In genomic region chr17:19975601-19976000, GRCh38 we compare ENCODE assay signal across 13 cellular contexts. TPM values are rescaled to one million over a fixed set of nuclear protein-coding genes. Genes with fewer than 3 reads are reported as not detected.
DNase-seq lines count a peak whose midpoint lies in the region; ATAC-seq, FAIRE-seq and TF ChIP-seq lines count a peak whose summit lies in the region.
"Had no signal": no experiment of that assay in that cellular context is flagged by ENCODE, and none has a peak within 500 bp of the region (broad histone marks: within the 10 kb centered on the region; RNA-seq: fewer than 3 reads in every experiment).

No MANE protein-coding gene starts in this region.

- H4K20me1 ChIP-seq in BLaER1 treated with 17β-estradiol and CSF1 and Interleukin-3, amounts not matched to agents 10 nM and 100 nM, result peaks cover 10 to 55% (median 26%) of the 10 kb centered on the region in 11 experiments; a peak in 19 of 22 replicates
- peaks cover 14% of the 10 kb centered on the region for H4K20me1 ChIP-seq in DOHH2 (ENCODE audit: control insufficient read depth, insufficient read depth, low read depth, low read length)

- H3K4me1 Mint-ChIP-seq in activated CD4-positive, alpha-beta memory T cell treated with anti-CD3 and anti-CD28 coated beads, Interleukin-2, amount 10 ng/mL, durations not matched to agents 7 days and 5 days, result peaks cover 50% of the 10 kb centered on the region
- peaks cover 23% of the 10 kb centered on the region for H3K4me1 Mint-ChIP-seq in memory B cell

- peak overlapping the region in 8 of 10 experiments; percentile 79 to 88 (median 86); a peak in 14 of 20 replicates for H3K4me3 ChIP-seq in BLaER1 treated with 17β-estradiol and CSF1 and Interleukin-3, amounts not matched to agents 10 nM and 100 nM
- peak overlapping the region; percentile 86 for H3K4me3 ChIP-seq in DOHH2 (ENCODE audit: low read length)

- no peak for DNase-seq in activated CD4-positive, alpha-beta memory T cell treated with anti-CD3 and anti-CD28 coated beads, Interleukin-2, amount 10 ng/mL, durations not matched to agents 7 days and 5 days
- no peak for DNase-seq in memory B cell (ENCODE audit: low spot score in 2 of 2)
- no peak for DNase-seq in D721Med (ENCODE audit: insufficient read length, low spot score)
- no peak for DNase-seq in NCI-H526 (lab: John Stamatoyannopoulos, UW)
- no peak for DNase-seq in Ammon's horn (ENCODE audit: low spot score)
- no peak for DNase-seq in DMS153 treated with DMSO at 0.1 percent for 48 hours (lab: John Stamatoyannopoulos, UW; ENCODE audit: unreplicated experiment)
- DNase-seq: DMS153; kidney glomerular epithelial cell; MM.1S; stimulated activated CD4-positive, alpha-beta T cell treated with anti-CD3 and anti-CD28 coated beads, Interleukin-15, amount 100 ng/mL, for 24 hours had no signal

- H3K27ac Mint-ChIP-seq in activated CD4-positive, alpha-beta memory T cell treated with anti-CD3 and anti-CD28 coated beads, Interleukin-2, amount 10 ng/mL, durations not matched to agents 7 days and 5 days, result peak overlapping the region; percentile 35
- peak overlapping the region; percentile 0 for H3K27ac Mint-ChIP-seq in memory B cell

- H3K4me2 ChIP-seq in BLaER1 treated with 17β-estradiol and CSF1 and Interleukin-3, amounts not matched to agents 10 nM and 100 nM, result peak overlapping the region; percentile 74 to 98 (median 87)
- peak overlapping the region; percentile 90 for H3K4me2 ChIP-seq in DOHH2 (ENCODE audit: low read length)

- H3K27ac ChIP-seq in BLaER1 treated with 17β-estradiol and CSF1 and Interleukin-3, amounts not matched to agents 10 nM and 100 nM, result peak overlapping the region in 10 of 11 experiments; percentile 99 to 100 (median 100); a peak in 18 of 22 replicates
- H3K27ac ChIP-seq in DOHH2 (ENCODE audit: low read depth, low read length), result no peak overlapping the region

- FAIRE-seq in D721Med (lab: Jason Lieb, UNC), result no peak
- FAIRE-seq: colon had no signal

- TF ChIP-seq CTCF in DOHH2 (IDR thresholded peaks at IDR 0.05; ENCODE audit: low read depth, low read length, poor library complexity, severe bottlenecking) (no peak), D721Med (IDR thresholded peaks at IDR 0.05; ENCODE audit: insufficient read depth, missing control alignments) (no peak)

- peaks cover 79% of the 10 kb centered on the region for H3K79me2 ChIP-seq in DOHH2 (ENCODE audit: control insufficient read depth, low read length)

- peaks cover 41 to 58% (median 53%) of the 10 kb centered on the region in 11 experiments for H3K36me3 ChIP-seq in BLaER1 treated with 17β-estradiol and CSF1 and Interleukin-3, amounts not matched to agents 10 nM and 100 nM
- H3K36me3 ChIP-seq in DOHH2 (ENCODE audit: control insufficient read depth, low read length), result peaks cover 58% of the 10 kb centered on the region

- peaks cover 4% of the 10 kb centered on the region; the same call in 1 of the 2 replicates for H3F3A ChIP-seq in DOHH2 (ENCODE audit: control insufficient read depth, insufficient read depth)

- no peaks in the 10 kb centered on the region for H3K9me2 ChIP-seq in DOHH2 (replicated peaks; ENCODE audit: control insufficient read depth, low read length)

- H3K27me3 ChIP-seq in BLaER1 treated with 17β-estradiol and CSF1 and Interleukin-3, amounts not matched to agents 10 nM and 100 nM, result no peaks in the 10 kb centered on the region
- no peaks in the 10 kb centered on the region for H3K27me3 ChIP-seq in DOHH2 (ENCODE audit: control insufficient read depth, low read length)

- peaks cover 33 to 83% (median 58%) of the 10 kb centered on the region in 10 experiments for H3K4me1 ChIP-seq in BLaER1 treated with 17β-estradiol and CSF1 and Interleukin-3, amounts not matched to agents 10 nM and 100 nM
- H3K4me1 ChIP-seq in DOHH2 (ENCODE audit: control insufficient read depth, low read length), result peaks cover 34% of the 10 kb centered on the region

- H3K36me3 Mint-ChIP-seq in activated CD4-positive, alpha-beta memory T cell treated with anti-CD3 and anti-CD28 coated beads, Interleukin-2, amount 10 ng/mL, durations not matched to agents 7 days and 5 days (ENCODE audit: low read depth), result peaks cover 49% of the 10 kb centered on the region
- peaks cover 18% of the 10 kb centered on the region for H3K36me3 Mint-ChIP-seq in memory B cell

- CTCF ChIA-PET in activated CD4-positive, alpha-beta memory T cell treated with anti-CD3 and anti-CD28 coated beads, Interleukin-2, amount 10 ng/mL, durations not matched to agents 7 days and 5 days (lab: Charles Lee), result no interaction called here

- no peaks in the 10 kb centered on the region for H3K27me3 Mint-ChIP-seq in activated CD4-positive, alpha-beta memory T cell treated with anti-CD3 and anti-CD28 coated beads, Interleukin-2, amount 10 ng/mL, durations not matched to agents 7 days and 5 days
- no peaks in the 10 kb centered on the region for H3K27me3 Mint-ChIP-seq in memory B cell

- no peaks in the 10 kb centered on the region for H3K9me3 Mint-ChIP-seq in activated CD4-positive, alpha-beta memory T cell treated with anti-CD3 and anti-CD28 coated beads, Interleukin-2, amount 10 ng/mL, durations not matched to agents 7 days and 5 days
- H3K9me3 Mint-ChIP-seq in memory B cell, result no peaks in the 10 kb centered on the region

- H3K9me3 ChIP-seq in BLaER1 treated with 17β-estradiol and CSF1 and Interleukin-3, amounts not matched to agents 10 nM and 100 nM (replicated peaks in 1 of 11), result peaks cover 0 to 17% (median 5%) of the 10 kb centered on the region in 11 experiments; a peak in 10 of 22 replicates
- H3K9me3 ChIP-seq in DOHH2 (ENCODE audit: control insufficient read depth, insufficient read depth, low read length), result no peaks in the 10 kb centered on the region

- POLR2A ChIA-PET in activated CD4-positive, alpha-beta memory T cell treated with anti-CD3 and anti-CD28 coated beads, Interleukin-2, amount 10 ng/mL, durations not matched to agents 7 days and 5 days (lab: Charles Lee), result interaction anchor here (0.8 to 1.5 kb wide), 2 partner anchors 18 to 108 kb away, joined by 3 to 4 read pairs; no protein-coding TSS in a partner anchor

- peak overlapping the region; percentile 26 for H3K4me3 Mint-ChIP-seq in activated CD4-positive, alpha-beta memory T cell treated with anti-CD3 and anti-CD28 coated beads, Interleukin-2, amount 10 ng/mL, durations not matched to agents 7 days and 5 days
- peak overlapping the region; percentile 8 for H3K4me3 Mint-ChIP-seq in memory B cell

- H3K9ac ChIP-seq in BLaER1 treated with 17β-estradiol and CSF1 and Interleukin-3, amounts not matched to agents 10 nM and 100 nM, result peak overlapping the region in 9 of 11 experiments; percentile 98 to 100 (median 99); a peak in 13 of 22 replicates

- no peak for ATAC-seq in memory B cell (ENCODE audit: low read depth)

RNA-seq across cellular contexts. Expression of gene AKAP10, which starts 2.0 kb away (rescaled TPM):
- total RNA-seq in activated CD4-positive, alpha-beta memory T cell treated with anti-CD3 and anti-CD28 coated beads, Interleukin-2, amount 10 ng/mL, durations not matched to agents 7 days and 5 days, result 10 to 100 TPM; 43.0 to 43.9 TPM

RNA-seq across cellular contexts. Expression of gene SPECC1, which starts 33.6 kb away (rescaled TPM):
- total RNA-seq in activated CD4-positive, alpha-beta memory T cell treated with anti-CD3 and anti-CD28 coated beads, Interleukin-2, amount 10 ng/mL, durations not matched to agents 7 days and 5 days, result 10 to 100 TPM in 1 of 2 experiments, 1 to 10 TPM in 1; 9.6 to 10.3 TPM
